Comparison of ENCODE assay signal across 17 cellular contexts in the genomic region with DNA sequence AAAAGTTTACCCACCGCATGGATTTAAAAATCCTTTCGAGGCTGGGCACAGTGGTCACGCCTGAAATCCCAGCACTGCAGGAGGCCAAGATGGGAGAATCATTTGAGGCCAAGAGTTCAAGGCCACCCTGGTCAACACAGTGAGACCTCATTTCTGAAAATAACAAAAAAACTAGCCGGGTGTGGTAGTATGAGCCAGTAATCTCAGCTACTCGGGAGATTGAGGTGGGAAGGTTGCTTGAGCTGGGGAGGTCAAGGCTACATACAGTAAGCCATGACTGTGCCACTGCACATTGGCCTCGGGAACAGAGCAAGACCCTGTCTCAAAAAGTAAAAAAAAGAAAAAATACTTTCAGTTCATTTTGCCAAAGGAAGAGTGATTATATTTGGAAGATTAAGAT. TPM values are rescaled to one million over a fixed set of nuclear protein-coding genes. Genes with fewer than 3 reads are reported as not detected.
DNase-seq lines count a peak whose midpoint lies in the region; ATAC-seq and TF ChIP-seq lines count a peak whose summit lies in the region.
"Had no signal": no experiment of that assay in that cellular context is flagged by ENCODE, and none has a peak within 500 bp of the region (broad histone marks: within the 10 kb centered on the region; RNA-seq: fewer than 3 reads in every experiment).

No MANE protein-coding gene starts in this region.

- H3K4me1 Mint-ChIP-seq in CD4-positive, alpha-beta T cell (ENCODE audit: low read depth): peaks cover 86% of the 10 kb centered on the region
- H3K4me1 Mint-ChIP-seq in activated naive CD8-positive, alpha-beta T cell treated with anti-CD3 and anti-CD28 coated beads for 36 hours: peaks cover 65% of the 10 kb centered on the region
- peaks cover 46% of the 10 kb centered on the region for H3K4me1 Mint-ChIP-seq in osteocyte (ENCODE audit: unreplicated experiment)

- no peak for TF ChIP-seq CTCF in CD4-positive, alpha-beta T cell (IDR thresholded peaks at IDR 0.05)
- TF ChIP-seq CTCF in GM12864 (IDR thresholded peaks at IDR 0.05; ENCODE audit: low read depth, low read length, missing control alignments): no peak
- no peak for TF ChIP-seq CTCF in osteocyte (IDR thresholded peaks at IDR 0.05)

- peak overlapping the region; percentile 67 for H3K27ac Mint-ChIP-seq in CD4-positive, alpha-beta T cell
- peak overlapping the region; percentile 58 for H3K27ac Mint-ChIP-seq in activated naive CD8-positive, alpha-beta T cell treated with anti-CD3 and anti-CD28 coated beads for 36 hours
- peak overlapping the region; percentile 35 for H3K27ac Mint-ChIP-seq in osteocyte (ENCODE audit: unreplicated experiment)
- H3K27ac Mint-ChIP-seq: activated naive CD4-positive, alpha-beta T cell treated with anti-CD3 and anti-CD28 coated beads, Interleukin-2, amount 10 ng/mL, durations not matched to agents 7 days and 5 days had no signal

- H3K9me3 ChIP-seq in CD4-positive, alpha-beta T cell (ENCODE audit: control insufficient read depth, low read length): no peaks in the 10 kb centered on the region
- H3K9me3 ChIP-seq: BE2C, heart right ventricle, right atrium auricular region had no signal

- no peak overlapping the region for H3K4me3 Mint-ChIP-seq in CD4-positive, alpha-beta T cell
- no peak overlapping the region for H3K4me3 Mint-ChIP-seq in activated naive CD8-positive, alpha-beta T cell treated with anti-CD3 and anti-CD28 coated beads for 36 hours
- no peak overlapping the region for H3K4me3 Mint-ChIP-seq in osteocyte (ENCODE audit: unreplicated experiment)
- H3K4me3 Mint-ChIP-seq: activated naive CD4-positive, alpha-beta T cell treated with anti-CD3 and anti-CD28 coated beads, Interleukin-2, amount 10 ng/mL, durations not matched to agents 7 days and 5 days had no signal

- no peak overlapping the region for H3K27ac ChIP-seq in CD4-positive, alpha-beta T cell (ENCODE audit: low read depth, low read length)

- no peak for ATAC-seq in CD4-positive, alpha-beta T cell (ENCODE audit: poor library complexity)
- ATAC-seq in esophagus mucosa: no peak
- ATAC-seq: heart right ventricle had no signal

- no peaks in the 10 kb centered on the region for H3K27me3 Mint-ChIP-seq in CD4-positive, alpha-beta T cell
- H3K27me3 Mint-ChIP-seq in activated naive CD8-positive, alpha-beta T cell treated with anti-CD3 and anti-CD28 coated beads for 36 hours: no peaks in the 10 kb centered on the region
- H3K27me3 Mint-ChIP-seq in osteocyte (ENCODE audit: unreplicated experiment): no peaks in the 10 kb centered on the region
- H3K27me3 Mint-ChIP-seq: activated naive CD4-positive, alpha-beta T cell treated with anti-CD3 and anti-CD28 coated beads, Interleukin-2, amount 10 ng/mL, durations not matched to agents 7 days and 5 days had no signal

- H3K4me3 ChIP-seq in GM12864 (ENCODE audit: low read depth, low read length): peak overlapping the region; percentile 7; the same call in 1 of the 2 replicates
- H3K4me3 ChIP-seq: heart right ventricle, right atrium auricular region had no signal

- DNase-seq in CD4-positive, alpha-beta T cell: no peak
- DNase-seq in GM12864 (ENCODE audit: low read depth) (no peak), osteocyte (ENCODE audit: extremely low spot score, unreplicated experiment) (no peak), HCEC 1CT (no peak), NAMALWA (ENCODE audit: low spot score) (no peak)
- DNase-seq in activated naive CD8-positive, alpha-beta T cell treated with anti-CD3 and anti-CD28 coated beads for 36 hours: no peak
- DNase-seq: activated naive CD4-positive, alpha-beta T cell treated with anti-CD3 and anti-CD28 coated beads, Interleukin-2, amount 10 ng/mL, durations not matched to agents 7 days and 5 days; BE2C; DMS53; H7; heart right ventricle; mesendoderm; MM.1S; NCI-H2029 treated with DMSO at 0.1 percent for 48 hours; NCI-H524 had no signal

- CTCF ChIA-PET in CD4-positive, alpha-beta T cell (lab: Charles Lee): interaction anchor here (0.6 to 0.9 kb wide), 2 partner anchors 57 to 124 kb away, joined by 3 read pairs; a partner anchor contains a TSS

- no peaks in the 10 kb centered on the region for H3K27me3 ChIP-seq in CD4-positive, alpha-beta T cell (ENCODE audit: control insufficient read depth, insufficient read depth, low read length)
- H3K27me3 ChIP-seq: BE2C, heart right ventricle, right atrium auricular region had no signal

- intact Hi-C loops in CD4-positive, alpha-beta T cell (cut with DNase I, micrococcal nuclease): no loop called here

- peaks cover 71% of the 10 kb centered on the region for H3K36me3 Mint-ChIP-seq in CD4-positive, alpha-beta T cell (ENCODE audit: low read depth)
- H3K36me3 Mint-ChIP-seq in activated naive CD8-positive, alpha-beta T cell treated with anti-CD3 and anti-CD28 coated beads for 36 hours: peaks cover 63% of the 10 kb centered on the region
- H3K36me3 Mint-ChIP-seq in osteocyte (ENCODE audit: unreplicated experiment): peaks cover 35% of the 10 kb centered on the region

- POLR2A ChIA-PET in CD4-positive, alpha-beta T cell (lab: Charles Lee): interaction anchor here (1.1 to 2.5 kb wide), 5 partner anchors 11 to 68 kb away, joined by 3 to 9 read pairs (median 8); a partner anchor contains a TSS

- H3K9me3 Mint-ChIP-seq in CD4-positive, alpha-beta T cell: no peaks in the 10 kb centered on the region
- peaks cover 2% of the 10 kb centered on the region for H3K9me3 Mint-ChIP-seq in activated naive CD8-positive, alpha-beta T cell treated with anti-CD3 and anti-CD28 coated beads for 36 hours
- H3K9me3 Mint-ChIP-seq in osteocyte (ENCODE audit: unreplicated experiment): no peaks in the 10 kb centered on the region
- H3K9me3 Mint-ChIP-seq: activated naive CD4-positive, alpha-beta T cell treated with anti-CD3 and anti-CD28 coated beads, Interleukin-2, amount 10 ng/mL, durations not matched to agents 7 days and 5 days had no signal

RNA-seq across cellular contexts. Expression of a gene that starts 12.7 kb away (rescaled TPM):
- 100 to 1,000 TPM; 128 to 131 TPM for total RNA-seq in CD4-positive, alpha-beta T cell
- total RNA-seq in activated naive CD8-positive, alpha-beta T cell treated with anti-CD3 and anti-CD28 coated beads for 36 hours: 10 to 100 TPM; 53.8 to 54.2 TPM
- total RNA-seq in osteocyte (54.7 and 55.9 TPM in 2 replicates), esophagus mucosa (16.9 TPM)
